ENCODE assay signal across 13 cellular contexts in the genomic region with DNA sequence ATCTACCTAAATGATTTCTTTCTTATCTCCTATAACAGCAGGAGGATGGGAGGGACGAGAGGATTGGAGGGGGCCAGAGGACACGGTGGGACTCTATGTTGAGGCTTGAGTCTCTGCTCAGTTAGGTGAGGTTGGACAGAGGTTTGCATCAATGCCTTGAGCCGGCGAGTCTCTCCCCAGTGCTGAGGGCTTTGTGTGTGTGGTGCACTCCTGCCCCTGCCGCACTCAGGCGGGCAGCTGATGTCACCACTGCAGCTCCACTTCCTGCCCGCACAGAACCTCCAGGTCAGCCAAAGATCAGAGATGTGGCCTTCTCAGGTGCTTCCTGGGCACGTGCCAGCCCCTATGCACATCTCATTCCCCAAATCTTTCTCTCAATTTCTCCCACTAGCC. TPM values are rescaled to one million over a fixed set of nuclear protein-coding genes. Genes with fewer than 3 reads are reported as not detected.
DNase-seq lines count a peak whose midpoint lies in the region; ATAC-seq and TF ChIP-seq lines count a peak whose summit lies in the region.
"Not testable (repeated sequence)": the region's sequence is repeated elsewhere in the genome, so short reads cannot be mapped to it uniquely, and the experiment has no call there.
"Had no signal": no experiment of that assay in that cellular context is flagged by ENCODE, and none has a peak within 500 bp of the region (broad histone marks: within the 10 kb centered on the region; RNA-seq: fewer than 3 reads in every experiment).

No MANE protein-coding gene starts in this region.

- not testable (repeated sequence) for TF ChIP-seq CTCF in CD8-positive, alpha-beta T cell (IDR thresholded peaks at IDR 0.05); OCI-LY3 (IDR thresholded peaks at IDR 0.05; ENCODE audit: low read depth, low read length)

- H3K27ac Mint-ChIP-seq in CD8-positive, alpha-beta T cell; activated CD4-positive, alpha-beta T cell treated with anti-CD3 and anti-CD28 coated beads, Interleukin-2, amount 10 ng/mL, durations not matched to agents 24 days and 14 days; activated naive CD8-positive, alpha-beta T cell treated with anti-CD3 and anti-CD28 coated beads, Interleukin-2, amount 10 ng/mL, durations not matched to agents 7 days and 5 days: not testable (repeated sequence)
- H3K27ac Mint-ChIP-seq in naive thymus-derived CD4-positive, alpha-beta T cell: peak overlapping the region in 1 of 9 donors; percentile 10
- peak overlapping the region; percentile 3 for H3K27ac Mint-ChIP-seq in stimulated activated naive B cell treated with anti-CD40 and anti-IgM and Interleukin-4, amounts not matched to agents 10 μg/mL and 1 μg/mL and 100 μg/mL, for 72 hours

- peak overlapping the region; percentile 56; the same call in 1 of the 2 replicates for H2AFZ ChIP-seq in OCI-LY3 (ENCODE audit: low read depth, low read length)

- H3K9me3 Mint-ChIP-seq in CD8-positive, alpha-beta T cell; activated naive CD8-positive, alpha-beta T cell treated with anti-CD3 and anti-CD28 coated beads, Interleukin-2, amount 10 ng/mL, durations not matched to agents 7 days and 5 days; stimulated activated naive B cell treated with anti-CD40 and anti-IgM and Interleukin-4, amounts not matched to agents 10 μg/mL and 1 μg/mL and 100 μg/mL, for 72 hours: not testable (repeated sequence)
- H3K9me3 Mint-ChIP-seq in activated CD4-positive, alpha-beta T cell treated with anti-CD3 and anti-CD28 coated beads, Interleukin-2, amount 10 ng/mL, durations not matched to agents 24 days and 14 days: peaks cover 11% of the 10 kb centered on the region
- peaks cover 3 to 23% (median 17%) of the 10 kb centered on the region in 11 donors for H3K9me3 Mint-ChIP-seq in naive thymus-derived CD4-positive, alpha-beta T cell

- not testable (repeated sequence) for H4K20me1 ChIP-seq in OCI-LY3 (ENCODE audit: insufficient read depth, low read length)

- not testable (repeated sequence) for H3K27ac ChIP-seq in CD8-positive, alpha-beta T cell (ENCODE audit: low read depth, low read length); OCI-LY3 (ENCODE audit: low read length); right cardiac atrium (ENCODE audit: low read length); naive thymus-derived CD4-positive, alpha-beta T cell (ENCODE audit: low read depth, low read length)

- WGBS in right cardiac atrium: 4% methylated on average over 8 of the region's 8 CpGs

- H3K36me3 Mint-ChIP-seq in CD8-positive, alpha-beta T cell; activated CD4-positive, alpha-beta T cell treated with anti-CD3 and anti-CD28 coated beads, Interleukin-2, amount 10 ng/mL, durations not matched to agents 24 days and 14 days (ENCODE audit: low read depth); activated naive CD8-positive, alpha-beta T cell treated with anti-CD3 and anti-CD28 coated beads, Interleukin-2, amount 10 ng/mL, durations not matched to agents 7 days and 5 days; stimulated activated naive B cell treated with anti-CD40 and anti-IgM and Interleukin-4, amounts not matched to agents 10 μg/mL and 1 μg/mL and 100 μg/mL, for 72 hours: not testable (repeated sequence)
- H3K36me3 Mint-ChIP-seq in naive thymus-derived CD4-positive, alpha-beta T cell: peaks cover 0 to 12% (median 5%) of the 10 kb centered on the region in 5 donors

- peak overlapping the region; percentile 97 for H3K4me2 ChIP-seq in OCI-LY3 (ENCODE audit: low read length)

- H3K27me3 ChIP-seq in CD8-positive, alpha-beta T cell (ENCODE audit: insufficient read depth, low read length): peaks cover 36% of the 10 kb centered on the region
- H3K27me3 ChIP-seq in OCI-LY3 (ENCODE audit: low read depth, low read length): peaks cover 38% of the 10 kb centered on the region
- not testable (repeated sequence) for H3K27me3 ChIP-seq in right cardiac atrium (ENCODE audit: control insufficient read depth, insufficient read depth)
- peaks cover 15 to 41% of the 10 kb centered on the region in 2 donors for H3K27me3 ChIP-seq in naive thymus-derived CD4-positive, alpha-beta T cell (ENCODE audit: control insufficient read depth in 2 of 2, insufficient read depth in 2 of 2, low read length in 2 of 2)

- CTCF ChIA-PET in CD8-positive, alpha-beta T cell (lab: Charles Lee): interaction anchor here (1.2 kb wide), 1 partner anchor 26 kb away, joined by 4 read pairs; no protein-coding TSS in a partner anchor
- CTCF ChIA-PET in naive thymus-derived CD4-positive, alpha-beta T cell (lab: Charles Lee): interaction anchor here (0.6 kb wide), 1 partner anchor 25 kb away, joined by 3 read pairs; no protein-coding TSS in a partner anchor

- not testable (repeated sequence) for H3K79me2 ChIP-seq in OCI-LY3 (ENCODE audit: low read length)

- H3K27me3 Mint-ChIP-seq in CD8-positive, alpha-beta T cell (ENCODE audit: low read depth): peaks cover 82% of the 10 kb centered on the region
- peaks cover 92% of the 10 kb centered on the region for H3K27me3 Mint-ChIP-seq in activated CD4-positive, alpha-beta T cell treated with anti-CD3 and anti-CD28 coated beads, Interleukin-2, amount 10 ng/mL, durations not matched to agents 24 days and 14 days
- H3K27me3 Mint-ChIP-seq in activated naive CD8-positive, alpha-beta T cell treated with anti-CD3 and anti-CD28 coated beads, Interleukin-2, amount 10 ng/mL, durations not matched to agents 7 days and 5 days: peaks cover 92% of the 10 kb centered on the region
- H3K27me3 Mint-ChIP-seq in naive thymus-derived CD4-positive, alpha-beta T cell: peaks cover 84 to 97% (median 94%) of the 10 kb centered on the region in 5 donors
- peaks cover 78 to 90% of the 10 kb centered on the region in 2 donors for H3K27me3 Mint-ChIP-seq in stimulated activated naive B cell treated with anti-CD40 and anti-IgM and Interleukin-4, amounts not matched to agents 10 μg/mL and 1 μg/mL and 100 μg/mL, for 72 hours

- ATAC-seq in CD8-positive, alpha-beta T cell: peak; percentile 52
- ATAC-seq in HG02759 (IDR thresholded peaks at IDR 0.05; ENCODE audit: unreplicated experiment) (peak; percentile 69), right cardiac atrium (peak in 1 of 2 donors; percentile 32)
- peak; percentile 61 for ATAC-seq in activated naive CD8-positive, alpha-beta T cell treated with anti-CD3 and anti-CD28 coated beads, Interleukin-2, amount 10 ng/mL, durations not matched to agents 7 days and 5 days (ENCODE audit: low read depth)
- peak; percentile 49 for ATAC-seq in naive thymus-derived CD4-positive, alpha-beta T cell
- peak; percentile 70 to 82 for ATAC-seq in stimulated activated naive B cell treated with anti-CD40 and anti-IgM and Interleukin-4, amounts not matched to agents 10 μg/mL and 1 μg/mL and 100 μg/mL, for 72 hours (replicated peaks)

- peak overlapping the region; percentile 84 for H3K4me3 Mint-ChIP-seq in CD8-positive, alpha-beta T cell
- H3K4me3 Mint-ChIP-seq in activated CD4-positive, alpha-beta T cell treated with anti-CD3 and anti-CD28 coated beads, Interleukin-2, amount 10 ng/mL, durations not matched to agents 24 days and 14 days: peak overlapping the region; percentile 87
- peak overlapping the region; percentile 76 for H3K4me3 Mint-ChIP-seq in activated naive CD8-positive, alpha-beta T cell treated with anti-CD3 and anti-CD28 coated beads, Interleukin-2, amount 10 ng/mL, durations not matched to agents 7 days and 5 days
- H3K4me3 Mint-ChIP-seq in naive thymus-derived CD4-positive, alpha-beta T cell: peak overlapping the region; percentile 66 to 95 (median 82)
- H3K4me3 Mint-ChIP-seq in stimulated activated naive B cell treated with anti-CD40 and anti-IgM and Interleukin-4, amounts not matched to agents 10 μg/mL and 1 μg/mL and 100 μg/mL, for 72 hours: peak overlapping the region; percentile 63 to 81

- H3K9me3 ChIP-seq in CD8-positive, alpha-beta T cell (ENCODE audit: low read length); OCI-LY3 (ENCODE audit: insufficient read depth, low read length); right cardiac atrium (ENCODE audit: control insufficient read depth, low read length); naive thymus-derived CD4-positive, alpha-beta T cell (ENCODE audit: control insufficient read depth in 2 of 3, low read length in 3 of 3): not testable (repeated sequence)

- H3K4me1 ChIP-seq in CD8-positive, alpha-beta T cell (ENCODE audit: insufficient read depth, low read length): peaks cover 26% of the 10 kb centered on the region
- not testable (repeated sequence) for H3K4me1 ChIP-seq in OCI-LY3 (ENCODE audit: low read length); right cardiac atrium (ENCODE audit: control insufficient read depth, insufficient read depth, low read length)
- H3K4me1 ChIP-seq in naive thymus-derived CD4-positive, alpha-beta T cell (ENCODE audit: control insufficient read depth in 2 of 2, insufficient read depth in 2 of 2, low read length in 2 of 2): peaks cover 24 to 26% of the 10 kb centered on the region in 2 donors

- peak overlapping the region; percentile 57 for H3K4me3 ChIP-seq in CD8-positive, alpha-beta T cell (ENCODE audit: low read depth, low read length)
- peak overlapping the region; percentile 94 for H3K4me3 ChIP-seq in OCI-LY3 (ENCODE audit: low read length)
- peak overlapping the region; percentile 23 for H3K4me3 ChIP-seq in right cardiac atrium (ENCODE audit: low read length)
- H3K4me3 ChIP-seq in naive thymus-derived CD4-positive, alpha-beta T cell (ENCODE audit: low read length): peak overlapping the region; percentile 53

- not testable (repeated sequence) for H3K36me3 ChIP-seq in CD8-positive, alpha-beta T cell (ENCODE audit: insufficient read depth, low read length); OCI-LY3 (replicated peaks; ENCODE audit: low read depth, low read length); naive thymus-derived CD4-positive, alpha-beta T cell (ENCODE audit: control insufficient read depth in 2 of 3, insufficient read depth in 3 of 3, low read length in 3 of 3)

- DNase-seq in CD8-positive, alpha-beta T cell: peak in 1 of 7 experiments; percentile 50
- peak; percentile 68 for DNase-seq in activated CD4-positive, alpha-beta T cell treated with anti-CD3 and anti-CD28 coated beads, Interleukin-2, amount 10 ng/mL, durations not matched to agents 24 days and 14 days
- not testable (repeated sequence) for DNase-seq in activated naive CD8-positive, alpha-beta T cell treated with anti-CD3 and anti-CD28 coated beads, Interleukin-2, amount 10 ng/mL, durations not matched to agents 7 days and 5 days; right cardiac atrium; naive thymus-derived CD4-positive, alpha-beta T cell; stimulated activated naive B cell treated with anti-CD40 and anti-IgM and Interleukin-4, amounts not matched to agents 10 μg/mL and 1 μg/mL and 100 μg/mL, for 72 hours

- H3K9ac ChIP-seq in OCI-LY3 (ENCODE audit: low read length): peak overlapping the region; percentile 47

- POLR2A ChIA-PET in CD8-positive, alpha-beta T cell (lab: Charles Lee): interaction anchor here (0.6 to 1.4 kb wide), 2 partner anchors 51 to 264 kb away, joined by 3 to 4 read pairs; no protein-coding TSS in a partner anchor
- POLR2A ChIA-PET in activated naive CD8-positive, alpha-beta T cell treated with anti-CD3 and anti-CD28 coated beads, Interleukin-2, amount 10 ng/mL, durations not matched to agents 7 days and 5 days (lab: Charles Lee); naive thymus-derived CD4-positive, alpha-beta T cell (lab: Charles Lee): not testable (repeated sequence)

- H3K4me1 Mint-ChIP-seq in CD8-positive, alpha-beta T cell (ENCODE audit: low read depth): peaks cover 26% of the 10 kb centered on the region
- peaks cover 37% of the 10 kb centered on the region for H3K4me1 Mint-ChIP-seq in activated CD4-positive, alpha-beta T cell treated with anti-CD3 and anti-CD28 coated beads, Interleukin-2, amount 10 ng/mL, durations not matched to agents 24 days and 14 days
- peaks cover 25% of the 10 kb centered on the region for H3K4me1 Mint-ChIP-seq in activated naive CD8-positive, alpha-beta T cell treated with anti-CD3 and anti-CD28 coated beads, Interleukin-2, amount 10 ng/mL, durations not matched to agents 7 days and 5 days
- H3K4me1 Mint-ChIP-seq in naive thymus-derived CD4-positive, alpha-beta T cell: peaks cover 25 to 38% (median 30%) of the 10 kb centered on the region in 7 donors
- H3K4me1 Mint-ChIP-seq in stimulated activated naive B cell treated with anti-CD40 and anti-IgM and Interleukin-4, amounts not matched to agents 10 μg/mL and 1 μg/mL and 100 μg/mL, for 72 hours: peaks cover 30 to 44% of the 10 kb centered on the region in 2 donors

- intact Hi-C loops in CD8-positive, alpha-beta T cell (cut with DNase I, micrococcal nuclease); right cardiac atrium (cut with DNase I): not testable (repeated sequence)
- intact Hi-C loops in activated CD4-positive, alpha-beta T cell treated with anti-CD3 and anti-CD28 coated beads, Interleukin-2, amount 10 ng/mL, durations not matched to agents 24 days and 14 days (cut with micrococcal nuclease): loop anchor here (1.0 to 2.0 kb wide), 2 partner anchors 10 to 53 kb away; no protein-coding TSS in a partner anchor
- intact Hi-C loops in naive thymus-derived CD4-positive, alpha-beta T cell (cut with micrococcal nuclease): loop anchor here (1.0 to 2.0 kb wide), 3 partner anchors 13 to 27 kb away; no protein-coding TSS in a partner anchor

RNA-seq across cellular contexts. Expression of gene ULBP1, which starts 27.7 kb away (rescaled TPM):
- total RNA-seq in CD8-positive, alpha-beta T cell: under 1 TPM; 0.28 to 0.41 TPM
- 0.49 and 0.76 TPM in 2 replicates for total RNA-seq in activated CD4-positive, alpha-beta T cell treated with anti-CD3 and anti-CD28 coated beads, Interleukin-2, amount 10 ng/mL, durations not matched to agents 24 days and 14 days
- under 1 TPM; 0.91 to 0.97 TPM for total RNA-seq in activated naive CD8-positive, alpha-beta T cell treated with anti-CD3 and anti-CD28 coated beads, Interleukin-2, amount 10 ng/mL, durations not matched to agents 7 days and 5 days
- total RNA-seq in right cardiac atrium: under 1 TPM in 3 of 4 donors, not detected in 1; 0.20 to 0.22 (median 0.21) TPM
- 0.20 TPM for polyA plus RNA-seq in right cardiac atrium
- total RNA-seq in naive thymus-derived CD4-positive, alpha-beta T cell: 1 to 10 TPM in 1 of 5 experiments, not detected in 4; 1.4 TPM
- polyA plus RNA-seq in naive thymus-derived CD4-positive, alpha-beta T cell: not detected
- total RNA-seq: Peyer's patch had no signal

RNA-seq across cellular contexts. Expression of gene RAET1L, which starts 33.9 kb away (rescaled TPM):
- total RNA-seq in CD8-positive, alpha-beta T cell: not detected
- not detected in 2 replicates for total RNA-seq in activated CD4-positive, alpha-beta T cell treated with anti-CD3 and anti-CD28 coated beads, Interleukin-2, amount 10 ng/mL, durations not matched to agents 24 days and 14 days
- total RNA-seq in activated naive CD8-positive, alpha-beta T cell treated with anti-CD3 and anti-CD28 coated beads, Interleukin-2, amount 10 ng/mL, durations not matched to agents 7 days and 5 days: not detected
- total RNA-seq in right cardiac atrium: not detected
- polyA plus RNA-seq in right cardiac atrium: not detected
- not detected for total RNA-seq in naive thymus-derived CD4-positive, alpha-beta T cell
- polyA plus RNA-seq in naive thymus-derived CD4-positive, alpha-beta T cell: not detected
- total RNA-seq: adrenal gland, cerebellum, endothelial cell of umbilical vein, ovary, Peyer's patch had no signal
- polyA plus RNA-seq: adrenal gland, endothelial cell of umbilical vein, ovary had no signal

RNA-seq across cellular contexts. Expression of gene ULBP2, which starts 49.6 kb away (rescaled TPM):
- 1 to 10 TPM; 7.2 to 9.7 TPM for total RNA-seq in CD8-positive, alpha-beta T cell
- 0.40 and 0.47 TPM in 2 replicates for total RNA-seq in activated CD4-positive, alpha-beta T cell treated with anti-CD3 and anti-CD28 coated beads, Interleukin-2, amount 10 ng/mL, durations not matched to agents 24 days and 14 days
- under 1 TPM; 0.53 to 0.60 TPM for total RNA-seq in activated naive CD8-positive, alpha-beta T cell treated with anti-CD3 and anti-CD28 coated beads, Interleukin-2, amount 10 ng/mL, durations not matched to agents 7 days and 5 days
- total RNA-seq in right cardiac atrium: 1 to 10 TPM in 3 of 4 donors, under 1 TPM in 1; 0.31 to 1.2 (median 1.1) TPM
- polyA plus RNA-seq in right cardiac atrium: 1.1 TPM
- total RNA-seq in naive thymus-derived CD4-positive, alpha-beta T cell: 1 to 10 TPM in 1 of 5 experiments, under 1 TPM in 3, not detected in 1; 0.27 to 1.0 (median 0.65) TPM
- under 1 TPM in 1 of 2 donors, not detected in 1; 0.56 TPM for polyA plus RNA-seq in naive thymus-derived CD4-positive, alpha-beta T cell
- total RNA-seq: Peyer's patch had no signal

Comparison
In these comparisons a context has a peak if more than half of its experiments do, and no peak if none do; other contexts are left out.
1. H3K4me3 ChIP-seq: peak in every context shown above with its lines; median percentile 94 in OCI-LY3; 57 in CD8-positive, alpha-beta T cell; 53 in naive thymus-derived CD4-positive, alpha-beta T cell; 23 in right cardiac atrium.